Comparison of ENCODE assay signal across 8 cellular contexts in genomic region chr19:33194884-33195710, GRCh38. TPM values are rescaled to one million over a fixed set of nuclear protein-coding genes. Genes with fewer than 3 reads are reported as not detected.
DNase-seq lines count a peak whose midpoint lies in the region; ATAC-seq, FAIRE-seq and TF ChIP-seq lines count a peak whose summit lies in the region.

No MANE protein-coding gene starts in this region.

- FAIRE-seq in D721Med (lab: Jason Lieb, UNC): no peak

- no peak for ATAC-seq in GM21528 (IDR thresholded peaks at IDR 0.05; ENCODE audit: low FRiP score, unreplicated experiment)

- no peaks in the 10 kb centered on the region for H3F3A ChIP-seq in smooth muscle cell (ENCODE audit: low read depth)

- peak overlapping the region; percentile 29 for H3K4me3 Mint-ChIP-seq in T-helper 2 cell treated with Interferon-gamma antibody and Interleukin-4, amounts not matched to agents 5 μg/mL and 100 μg/mL, for 36 hours

- no peaks in the 10 kb centered on the region for H3K36me3 Mint-ChIP-seq in T-helper 2 cell treated with Interferon-gamma antibody and Interleukin-4, amounts not matched to agents 5 μg/mL and 100 μg/mL, for 36 hours (ENCODE audit: low read depth)

- 2 to 14% (median 4%) methylated on average over 5 to 50 of the region's 50 CpGs; no CpG with 5 or more reads in 1 of the 4 donors for WGBS in adrenal gland, 4 donors
- WGBS in smooth muscle cell (ENCODE audit: low lambda C conversion rate): 3% methylated on average over 22 of the region's 50 CpGs

- no peaks in the 10 kb centered on the region for H3K9me3 Mint-ChIP-seq in T-helper 2 cell treated with Interferon-gamma antibody and Interleukin-4, amounts not matched to agents 5 μg/mL and 100 μg/mL, for 36 hours

- H3K27me3 ChIP-seq in adrenal gland: no peaks in the 10 kb centered on the region
- H3K27me3 ChIP-seq in iPS-18a (ENCODE audit: control insufficient read depth, insufficient read depth, low read length): peaks cover 17% of the 10 kb centered on the region
- no peaks in the 10 kb centered on the region for H3K27me3 ChIP-seq in smooth muscle cell (ENCODE audit: low read depth)

- H3K79me2 ChIP-seq in smooth muscle cell (ENCODE audit: low read depth): no peaks in the 10 kb centered on the region

- no peak overlapping the region for H3K27ac Mint-ChIP-seq in T-helper 2 cell treated with Interferon-gamma antibody and Interleukin-4, amounts not matched to agents 5 μg/mL and 100 μg/mL, for 36 hours

- peak overlapping the region; percentile 3 for H3K9ac ChIP-seq in iPS-18a (ENCODE audit: low read length)
- peak overlapping the region; percentile 51 for H3K9ac ChIP-seq in smooth muscle cell (ENCODE audit: low read depth)

- peaks cover 0 to 2% of the 10 kb centered on the region in 2 donors for H3K36me3 ChIP-seq in adrenal gland (replicated peaks in 1 of 2)
- no peaks in the 10 kb centered on the region for H3K36me3 ChIP-seq in iPS-18a (ENCODE audit: control insufficient read depth, low read depth, low read length)
- no peaks in the 10 kb centered on the region for H3K36me3 ChIP-seq in smooth muscle cell (ENCODE audit: low read depth)

- H3K27ac ChIP-seq in adrenal gland (peak overlapping the region; percentile 21 to 86 (median 67)), iPS-18a (ENCODE audit: low read length) (no peak overlapping the region), smooth muscle cell (ENCODE audit: low read depth) (no peak overlapping the region)

- no peaks in the 10 kb centered on the region for H3K4me1 Mint-ChIP-seq in T-helper 2 cell treated with Interferon-gamma antibody and Interleukin-4, amounts not matched to agents 5 μg/mL and 100 μg/mL, for 36 hours (ENCODE audit: low read depth)

- TF ChIP-seq CTCF in adrenal gland (IDR thresholded peaks at IDR 0.05) (no peak), smooth muscle cell (IDR thresholded peaks at IDR 0.05; ENCODE audit: borderline replicate concordance, insufficient read depth, poor library complexity, severe bottlenecking) (no peak), D721Med (IDR thresholded peaks at IDR 0.05; ENCODE audit: insufficient read depth, missing control alignments) (no peak)

- H2AFZ ChIP-seq in smooth muscle cell (ENCODE audit: low read depth): peak overlapping the region; percentile 81

- peaks cover 9% of the 10 kb centered on the region in 2 donors for H3K4me1 ChIP-seq in adrenal gland (replicated peaks in 1 of 2)
- no peaks in the 10 kb centered on the region for H3K4me1 ChIP-seq in iPS-18a (ENCODE audit: control insufficient read depth, low read depth, low read length)
- H3K4me1 ChIP-seq in smooth muscle cell (ENCODE audit: low read depth): no peaks in the 10 kb centered on the region

- peaks cover 12% of the 10 kb centered on the region for H4K20me1 ChIP-seq in smooth muscle cell (ENCODE audit: low read depth)

- intact Hi-C loops in adrenal gland (cut with DNase I): loop anchor here in 1 of 2 donors (10.0 kb wide), 1 partner anchor 220 kb away; the partner anchor contains the start of genes CEP89 and FAAP24

- H3K4me2 ChIP-seq in smooth muscle cell: peak overlapping the region; percentile 99

- no peak for DNase-seq in T-helper 2 cell treated with Interferon-gamma antibody and Interleukin-4, amounts not matched to agents 5 μg/mL and 100 μg/mL, for 36 hours (ENCODE audit: low spot score)
- no peak for DNase-seq in T-helper 2 cell
- DNase-seq in adrenal gland: peak; percentile 61 to 82 (median 73)
- no peak for DNase-seq in smooth muscle cell (lab: John Stamatoyannopoulos, UW; ENCODE audit: unreplicated experiment)
- no peak for DNase-seq in D721Med (ENCODE audit: insufficient read length, low spot score)
- no peak for DNase-seq in NK-92 (lab: John Stamatoyannopoulos, UW; ENCODE audit: unreplicated experiment)

- H3K9me3 ChIP-seq in adrenal gland (replicated peaks in 1 of 3): no peaks in the 10 kb centered on the region
- H3K9me3 ChIP-seq in iPS-18a (ENCODE audit: control insufficient read depth, low read depth, low read length): no peaks in the 10 kb centered on the region
- H3K9me3 ChIP-seq in smooth muscle cell (replicated peaks; ENCODE audit: low read depth): no peaks in the 10 kb centered on the region

- H3K27me3 Mint-ChIP-seq in T-helper 2 cell treated with Interferon-gamma antibody and Interleukin-4, amounts not matched to agents 5 μg/mL and 100 μg/mL, for 36 hours (ENCODE audit: low read depth): peaks cover 49% of the 10 kb centered on the region

- TF ChIP-seq POLR2A in adrenal gland (IDR thresholded peaks at IDR 0.05): peak in 1 of 2 donors; percentile 12

- peak overlapping the region; percentile 35 to 91 (median 58) for H3K4me3 ChIP-seq in adrenal gland
- peak overlapping the region; percentile 48 for H3K4me3 ChIP-seq in iPS-18a (ENCODE audit: low read length)
- H3K4me3 ChIP-seq in smooth muscle cell: peak overlapping the region; percentile 72

RNA-seq across cellular contexts. Expression of gene LRP3, which starts 1.0 kb away (rescaled TPM):
- total RNA-seq in adrenal gland: 10 to 100 TPM; 31.0 to 92.8 (median 64.2) TPM
- 10 to 100 TPM in 2 of 3 donors, 1 to 10 TPM in 1; 1.4 to 43.7 (median 23.7) TPM for polyA plus RNA-seq in adrenal gland
- 13.5 and 17.3 TPM in 2 replicates for total RNA-seq in smooth muscle cell
- 21.4 and 30.5 TPM in 2 replicates for polyA plus RNA-seq in smooth muscle cell

RNA-seq across cellular contexts. Expression of gene SLC7A10, which starts 30.6 kb away (rescaled TPM):
- total RNA-seq in adrenal gland: 1 to 10 TPM in 1 of 8 donors, under 1 TPM in 5, not detected in 2; 0.14 to 2.8 (median 0.45) TPM
- 1 to 10 TPM in 1 of 3 donors, under 1 TPM in 1, not detected in 1; 0.24 to 9.3 TPM for polyA plus RNA-seq in adrenal gland
- not detected in 2 replicates for total RNA-seq in smooth muscle cell
- polyA plus RNA-seq in smooth muscle cell: 0.51 and 0.73 TPM in 2 replicates

Comparison
In these comparisons a context has a peak if more than half of its experiments do, and no peak if none do; other contexts are left out.
1. DNase-seq: peak in adrenal gland (7 of 7); none in T-helper 2 cell treated with Interferon-gamma antibody and Interleukin-4, amounts not matched to agents 5 μg/mL and 100 μg/mL, for 36 hours (single experiment), T-helper 2 cell (0 of 5), smooth muscle cell (single experiment), D721Med (single experiment) and NK-92 (single experiment).
2. H3K27ac ChIP-seq: peak in adrenal gland (5 of 5); none in iPS-18a (single experiment) and smooth muscle cell (single experiment).
3. Peak in every context shown above with its lines, with median percentiles within 50 percentile points of each other: H3K4me3 ChIP-seq.